8 cellular contexts compared by ENCODE assay signal in genomic region chr5:181160144-181160754, GRCh38. TPM values are rescaled to one million over a fixed set of nuclear protein-coding genes. Genes with fewer than 3 reads are reported as not detected.
DNase-seq lines count a peak whose midpoint lies in the region; ATAC-seq and TF ChIP-seq lines count a peak whose summit lies in the region.

No MANE protein-coding gene starts in this region.

- in situ Hi-C loops in Caki2 (cut with HindIII; ENCODE audit: low pct_unique_long_range_greater_than_20kb, low sequenced_read_pairs) = no loop called here

- TF ChIP-seq CTCF in neural progenitor cell (IDR thresholded peaks at IDR 0.05) = no peak

- peaks cover 24% of the 10 kb centered on the region for H3K27me3 Mint-ChIP-seq in neural progenitor cell (ENCODE audit: insufficient read depth, low read depth)

- ATAC-seq in GM21723 (IDR thresholded peaks at IDR 0.05; ENCODE audit: unreplicated experiment) = peak; percentile 49

- peak overlapping the region; percentile 61 for H3K4me2 ChIP-seq in neural progenitor cell

- H3K36me3 ChIP-seq in neural progenitor cell = no peaks in the 10 kb centered on the region

- H3K4me1 Mint-ChIP-seq in neural progenitor cell = peaks cover 9% of the 10 kb centered on the region

- peak overlapping the region; percentile 55 for H3K27ac ChIP-seq in epithelial cell of prostate
- H3K27ac ChIP-seq in neural progenitor cell = no peak overlapping the region
- H3K27ac ChIP-seq in substantia nigra (ENCODE audit: low read depth, low read length, poor library complexity, severe bottlenecking) = peak overlapping the region; percentile 84

- peaks cover 5% of the 10 kb centered on the region for H3K9me3 Mint-ChIP-seq in neural progenitor cell

- peak overlapping the region; percentile 72 for H2AFZ ChIP-seq in neural progenitor cell (replicated peaks)

- H3K4me1 ChIP-seq in neural progenitor cell = no peaks in the 10 kb centered on the region

- no peaks in the 10 kb centered on the region for H3K36me3 Mint-ChIP-seq in neural progenitor cell

- H3K4me3 ChIP-seq in neural progenitor cell = peak overlapping the region; percentile 27

- H3K27ac Mint-ChIP-seq in neural progenitor cell = no peak overlapping the region

- DNase-seq in Caki2 (ENCODE audit: low read depth) (peak; percentile 75), NCI-H345 treated with DMSO at 0.1 percent for 48 hours (lab: John Stamatoyannopoulos, UW; ENCODE audit: unreplicated experiment) (peak; percentile 13), epithelial cell of prostate (ENCODE audit: low read depth, low spot score) (no peak), neural progenitor cell (ENCODE audit: low spot score) (peak; percentile 78), substantia nigra (lab: John Stamatoyannopoulos, UW) (peak in 35 of 49 donors; percentile 7 to 84 (median 29)), NCI-H2107 treated with DMSO at 0.1 percent for 48 hours (lab: John Stamatoyannopoulos, UW; ENCODE audit: unreplicated experiment) (no peak)
- DNase-seq in activated CD8-positive, alpha-beta memory T cell treated with anti-CD3 and anti-CD28 coated beads, Interleukin-2, amount 50 U/mL, for 24 hours (ENCODE audit: extremely low read depth) = peak; percentile 57

- no peaks in the 10 kb centered on the region for H4K20me1 ChIP-seq in neural progenitor cell (ENCODE audit: low read depth)

- peaks cover 34% of the 10 kb centered on the region for H3F3A ChIP-seq in neural progenitor cell (ENCODE audit: low read depth)

- H3K4me3 Mint-ChIP-seq in neural progenitor cell = peak overlapping the region; percentile 50

- no peak overlapping the region for H3K9ac ChIP-seq in neural progenitor cell

- no peaks in the 10 kb centered on the region for H3K9me3 ChIP-seq in neural progenitor cell (ENCODE audit: low read depth)

- H3K27me3 ChIP-seq in neural progenitor cell = peaks cover 49% of the 10 kb centered on the region

- no peaks in the 10 kb centered on the region for H3K79me2 ChIP-seq in neural progenitor cell (ENCODE audit: low read depth)

RNA-seq across cellular contexts. Expression of gene OR2V2, which starts 12.9 kb away (rescaled TPM):
- not detected in 2 replicates for total RNA-seq in Caki2 (2014; rRNA removed; shearing (Covaris generic); ENCODE audit: low replicate concordance)
- total RNA-seq in neural progenitor cell (ENCODE audit: low replicate concordance) = not detected in 2 replicates

RNA-seq across cellular contexts. Expression of gene OR2V1, which starts 29.3 kb away (rescaled TPM):
- not detected in 2 replicates for total RNA-seq in Caki2 (2014; rRNA removed; shearing (Covaris generic); ENCODE audit: low replicate concordance)
- total RNA-seq in neural progenitor cell (ENCODE audit: low replicate concordance) = not detected in 2 replicates

RNA-seq across cellular contexts. Expression of gene TRIM7, which starts 44.7 kb away (rescaled TPM):
- 56.2 and 62.2 TPM in 2 replicates for total RNA-seq in Caki2 (2014; rRNA removed; shearing (Covaris generic); ENCODE audit: low replicate concordance)
- not detected in 2 replicates for total RNA-seq in neural progenitor cell (ENCODE audit: low replicate concordance)

Comparison
In these comparisons a context has a peak if more than half of its experiments do, and no peak if none do; other contexts are left out.
1. DNase-seq: peak in Caki2 (single experiment), NCI-H345 treated with DMSO at 0.1 percent for 48 hours (single experiment), activated CD8-positive, alpha-beta memory T cell treated with anti-CD3 and anti-CD28 coated beads, Interleukin-2, amount 50 U/mL, for 24 hours (single experiment), neural progenitor cell (single experiment) and substantia nigra (35 of 49); none in epithelial cell of prostate (single experiment) and NCI-H2107 treated with DMSO at 0.1 percent for 48 hours (single experiment).
2. RNA of gene TRIM7, which starts 44.7 kb away (total RNA-seq): 56.2 to 62.2 TPM in Caki2; not detected in neural progenitor cell; every median in the first group is over 10 times any median in the second.